In genomic region chr9:74847478-74848149, GRCh38 we compare ENCODE assay signal across 23 cellular contexts. TPM values are rescaled to one million over a fixed set of nuclear protein-coding genes. Genes with fewer than 3 reads are reported as not detected.
"Had no signal": no experiment of that assay in that cellular context is flagged by ENCODE, and none has a peak within 500 bp of the region (broad histone marks: within the 10 kb centered on the region; RNA-seq: fewer than 3 reads in every experiment).

No MANE protein-coding gene starts in this region.

- H3K9ac ChIP-seq: parathyroid adenoma had no signal

- H3K4me3 Mint-ChIP-seq: activated CD4-positive, alpha-beta T cell treated with anti-CD3 and anti-CD28 coated beads, Interleukin-2, amount 10 ng/mL, durations not matched to agents 7 days and 5 days; activated CD8-positive, alpha-beta T cell treated with anti-CD3 and anti-CD28 coated beads, Interleukin-2, amount 10 ng/mL, durations not matched to agents 7 days and 5 days; activated naive CD8-positive, alpha-beta T cell treated with anti-CD3 and anti-CD28 coated beads for 36 hours; central memory CD8-positive, alpha-beta T cell; endodermal cell; memory B cell; nephron progenitor cell; stimulated activated naive CD8-positive, alpha-beta T cell treated with anti-CD3 and anti-CD28 coated beads, Interleukin-15, Interleukin-2, amounts not matched to agents 100 ng/mL and 50 ng/mL, for 24 hours; T-helper 2 cell treated with Interferon-gamma antibody and Interleukin-4, amounts not matched to agents 5 μg/mL and 100 μg/mL, for 36 hours had no signal

- H3K27me3 Mint-ChIP-seq: activated CD4-positive, alpha-beta T cell treated with anti-CD3 and anti-CD28 coated beads, Interleukin-2, amount 10 ng/mL, durations not matched to agents 7 days and 5 days; stimulated activated naive CD8-positive, alpha-beta T cell treated with anti-CD3 and anti-CD28 coated beads, Interleukin-15, Interleukin-2, amounts not matched to agents 100 ng/mL and 50 ng/mL, for 24 hours had no signal

- H3K9me3 Mint-ChIP-seq: activated CD4-positive, alpha-beta T cell treated with anti-CD3 and anti-CD28 coated beads, Interleukin-2, amount 10 ng/mL, durations not matched to agents 7 days and 5 days; activated naive CD8-positive, alpha-beta T cell treated with anti-CD3 and anti-CD28 coated beads for 36 hours; central memory CD8-positive, alpha-beta T cell; stimulated activated naive CD8-positive, alpha-beta T cell treated with anti-CD3 and anti-CD28 coated beads, Interleukin-15, Interleukin-2, amounts not matched to agents 100 ng/mL and 50 ng/mL, for 24 hours; T-helper 2 cell treated with Interferon-gamma antibody and Interleukin-4, amounts not matched to agents 5 μg/mL and 100 μg/mL, for 36 hours had no signal

- H3K79me2 ChIP-seq: parathyroid adenoma had no signal

- H3K4me1 Mint-ChIP-seq: activated CD4-positive, alpha-beta T cell treated with anti-CD3 and anti-CD28 coated beads, Interleukin-2, amount 10 ng/mL, durations not matched to agents 7 days and 5 days; activated naive CD8-positive, alpha-beta T cell treated with anti-CD3 and anti-CD28 coated beads for 36 hours; endodermal cell; memory B cell had no signal

- H3K27me3 ChIP-seq: breast epithelium, esophagus squamous epithelium, gastrocnemius medialis, thyroid gland had no signal

- DNase-seq: activated CD4-positive, alpha-beta T cell treated with anti-CD3 and anti-CD28 coated beads, Interleukin-2, amount 10 ng/mL, durations not matched to agents 7 days and 5 days; activated CD8-positive, alpha-beta T cell treated with anti-CD3 and anti-CD28 coated beads, Interleukin-2, amount 10 ng/mL, durations not matched to agents 7 days and 5 days; activated naive CD8-positive, alpha-beta T cell treated with anti-CD3 and anti-CD28 coated beads for 36 hours; activated T-cell treated with anti-CD3 and anti-CD28 coated beads, Interleukin-2, amount 50 U/mL, for 1 hour; endodermal cell; esophagus squamous epithelium; gastrocnemius medialis; head of caudate nucleus; left cardiac atrium; nephron progenitor cell; right cardiac atrium; stimulated activated CD4-positive, alpha-beta T cell treated with anti-CD3 and anti-CD28 coated beads, Interleukin-12 subunit alpha, Interleukin-12 subunit beta, amount 100 ng/mL, for 4 hours; stimulated activated CD4-positive, alpha-beta T cell treated with anti-CD3 and anti-CD28 coated beads, Interleukin-4, amount 100 ng/mL, for 4 hours; substantia nigra; thyroid gland had no signal

- H2AFZ ChIP-seq: parathyroid adenoma had no signal

- H3K27ac ChIP-seq: breast epithelium, esophagus squamous epithelium, gastrocnemius medialis, parathyroid adenoma, thyroid gland, VCaP had no signal

- H3K36me3 ChIP-seq: breast epithelium, esophagus squamous epithelium, gastrocnemius medialis, thyroid gland had no signal

- H3K27ac Mint-ChIP-seq: activated CD4-positive, alpha-beta T cell treated with anti-CD3 and anti-CD28 coated beads, Interleukin-2, amount 10 ng/mL, durations not matched to agents 7 days and 5 days; activated CD8-positive, alpha-beta T cell treated with anti-CD3 and anti-CD28 coated beads, Interleukin-2, amount 10 ng/mL, durations not matched to agents 7 days and 5 days; activated naive CD8-positive, alpha-beta T cell treated with anti-CD3 and anti-CD28 coated beads for 36 hours; endodermal cell; memory B cell; nephron progenitor cell; stimulated activated naive CD8-positive, alpha-beta T cell treated with anti-CD3 and anti-CD28 coated beads, Interleukin-15, Interleukin-2, amounts not matched to agents 100 ng/mL and 50 ng/mL, for 24 hours; T-helper 2 cell treated with Interferon-gamma antibody and Interleukin-4, amounts not matched to agents 5 μg/mL and 100 μg/mL, for 36 hours had no signal

- ATAC-seq: activated CD4-positive, CD25-positive, alpha-beta regulatory T cell treated with anti-CD3 and anti-CD28 coated beads, Interleukin-2, amount 50 U/mL, for 24 hours; activated CD8-positive, alpha-beta T cell treated with anti-CD3 and anti-CD28 coated beads, Interleukin-2, amount 10 ng/mL, durations not matched to agents 7 days and 5 days; gastrocnemius medialis; left cardiac atrium; right cardiac atrium had no signal

- H3K4me3 ChIP-seq: breast epithelium, esophagus squamous epithelium, gastrocnemius medialis, thyroid gland had no signal

- H3K36me3 Mint-ChIP-seq: activated naive CD8-positive, alpha-beta T cell treated with anti-CD3 and anti-CD28 coated beads for 36 hours; memory B cell had no signal

- H3K9me3 ChIP-seq: breast epithelium, esophagus squamous epithelium, gastrocnemius medialis, thyroid gland had no signal

- H3K4me1 ChIP-seq: breast epithelium, esophagus squamous epithelium, gastrocnemius medialis, parathyroid adenoma, thyroid gland had no signal

RNA-seq across cellular contexts. Expression of gene TRPM6, which starts 40.1 kb away (rescaled TPM):
- total RNA-seq: activated CD4-positive, alpha-beta T cell treated with anti-CD3 and anti-CD28 coated beads, Interleukin-2, amount 10 ng/mL, durations not matched to agents 7 days and 5 days; activated CD8-positive, alpha-beta T cell treated with anti-CD3 and anti-CD28 coated beads, Interleukin-2, amount 10 ng/mL, durations not matched to agents 7 days and 5 days; activated naive CD8-positive, alpha-beta T cell treated with anti-CD3 and anti-CD28 coated beads for 36 hours had no signal
